Comparison of ENCODE assay signal across 16 cellular contexts in the genomic region with DNA sequence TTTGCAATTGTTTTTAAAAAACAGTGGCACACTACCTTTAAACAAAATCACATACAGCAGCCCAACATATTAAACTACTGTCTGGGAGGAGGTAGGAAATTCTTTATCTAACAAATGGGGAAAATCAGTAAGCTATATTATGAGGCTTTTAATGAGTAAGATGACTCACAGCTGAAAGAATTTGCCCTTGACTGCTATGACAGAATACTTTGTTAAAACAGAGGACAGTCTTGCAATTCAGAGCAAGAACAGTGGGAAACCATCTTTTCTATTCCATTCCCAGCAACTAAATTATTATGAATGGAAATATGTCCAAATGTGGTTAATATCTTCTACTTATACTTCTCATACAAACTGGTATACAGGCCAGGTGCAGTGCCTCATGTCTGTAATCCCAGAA. TPM values are rescaled to one million over a fixed set of nuclear protein-coding genes. Genes with fewer than 3 reads are reported as not detected.
DNase-seq lines count a peak whose midpoint lies in the region; ATAC-seq and TF ChIP-seq lines count a peak whose summit lies in the region.
"Had no signal": no experiment of that assay in that cellular context is flagged by ENCODE, and none has a peak within 500 bp of the region (broad histone marks: within the 10 kb centered on the region; RNA-seq: fewer than 3 reads in every experiment).

No MANE protein-coding gene starts in this region.

- H3K4ac ChIP-seq in mesendoderm (ENCODE audit: low read depth, low read length): no peak overlapping the region

- no peak overlapping the region for H3K18ac ChIP-seq in mesendoderm (ENCODE audit: low read length)

- H3K36me3 ChIP-seq in BJ (ENCODE audit: control insufficient read depth, insufficient read depth, low read length): no peaks in the 10 kb centered on the region
- no peaks in the 10 kb centered on the region for H3K36me3 ChIP-seq in PC-3 (ENCODE audit: low read depth, low read length)
- no peaks in the 10 kb centered on the region for H3K36me3 ChIP-seq in mesendoderm (ENCODE audit: control insufficient read depth, insufficient read depth, low read length)
- no peaks in the 10 kb centered on the region for H3K36me3 ChIP-seq in lower lobe of right lung
- H3K36me3 ChIP-seq: thyroid gland had no signal

- H2AFZ ChIP-seq in PC-3 (ENCODE audit: low read length): no peak overlapping the region

- intact Hi-C loops in PC-3 (cut with micrococcal nuclease) (loop anchor here (10.0 kb wide), 1 partner anchor 1612 kb away; no protein-coding TSS in a partner anchor), lower lobe of right lung (cut with DNase I) (no loop called here)

- no peak overlapping the region for H3K4me2 ChIP-seq in PC-3 (ENCODE audit: low read length)
- H3K4me2 ChIP-seq in mesendoderm (ENCODE audit: low read length): no peak overlapping the region

- H3K79me1 ChIP-seq in mesendoderm (ENCODE audit: low read length): no peaks in the 10 kb centered on the region

- H3K9ac ChIP-seq in PC-3 (ENCODE audit: low read length) (no peak overlapping the region), mesendoderm (ENCODE audit: low read length) (no peak overlapping the region)

- H3K9me3 ChIP-seq in PC-3 (ENCODE audit: low read length) (no peaks in the 10 kb centered on the region), lower lobe of right lung (no peaks in the 10 kb centered on the region)
- H3K9me3 ChIP-seq: thyroid gland had no signal

- no peak overlapping the region for H4K5ac ChIP-seq in mesendoderm (ENCODE audit: low read length)

- no peak overlapping the region for H3K4me3 ChIP-seq in BJ (ENCODE audit: low read depth, low read length)
- no peak overlapping the region for H3K4me3 ChIP-seq in PC-3 (ENCODE audit: low read length)
- no peak overlapping the region for H3K4me3 ChIP-seq in epithelial cell of esophagus (ENCODE audit: low read length)
- H3K4me3 ChIP-seq in mesendoderm (ENCODE audit: low read length): no peak overlapping the region
- H3K4me3 ChIP-seq in lower lobe of right lung: no peak overlapping the region
- H3K4me3 ChIP-seq: thyroid gland had no signal

- TF ChIP-seq CTCF in BJ (IDR thresholded peaks at IDR 0.05; ENCODE audit: insufficient read depth, low read depth, low read length) (no peak), PC-3 (conservative IDR thresholded peaks at IDR 0.05; ENCODE audit: low read depth, low read length) (no peak), epithelial cell of esophagus (IDR thresholded peaks at IDR 0.05; ENCODE audit: insufficient read depth, low read depth, low read length, missing control alignments) (no peak), lower lobe of right lung (IDR thresholded peaks at IDR 0.05) (no peak)

- no peak overlapping the region for H3K23ac ChIP-seq in mesendoderm (ENCODE audit: low read length)

- no peak overlapping the region for H2BK15ac ChIP-seq in mesendoderm (replicated peaks; ENCODE audit: low read depth)

- POLR2A ChIA-PET in BJ (lab: Charles Lee) (no interaction called here), PC-3 (lab: Charles Lee; ENCODE audit: unreplicated experiment) (interaction anchor here (0.6 to 0.7 kb wide), 3 partner anchors 52 to 435 kb away, joined by 3 to 9 read pairs (median 4); a partner anchor contains a TSS)

- H3K27me3 ChIP-seq in BJ (ENCODE audit: control insufficient read depth, insufficient read depth, low read length) (no peaks in the 10 kb centered on the region), PC-3 (ENCODE audit: low read length) (no peaks in the 10 kb centered on the region), mesendoderm (ENCODE audit: insufficient read depth, low read length, poor library complexity) (no peaks in the 10 kb centered on the region), lower lobe of right lung (ENCODE audit: low read depth) (peaks cover 3% of the 10 kb centered on the region)
- H3K27me3 ChIP-seq: thyroid gland had no signal

- CTCF ChIA-PET in BJ (lab: Yijun Ruan, JAX) (interaction anchor here (1.0 to 1.3 kb wide), 2 partner anchors 144 to 527 kb away, joined by 4 read pairs; no protein-coding TSS in a partner anchor), PC-3 (lab: Charles Lee) (interaction anchor here (0.6 to 0.7 kb wide), 3 partner anchors 9 to 1619 kb away, joined by 3 to 5 read pairs (median 3); no protein-coding TSS in a partner anchor)

- no peak overlapping the region for H3K27ac ChIP-seq in PC-3 (ENCODE audit: low read length)
- no peak overlapping the region for H3K27ac ChIP-seq in mesendoderm (ENCODE audit: low read depth, low read length)
- no peak overlapping the region for H3K27ac ChIP-seq in lower lobe of right lung
- H3K27ac ChIP-seq: thyroid gland had no signal

- H2BK120ac ChIP-seq in mesendoderm (ENCODE audit: low read depth, low read length): no peak overlapping the region

- H3K79me2 ChIP-seq in PC-3 (ENCODE audit: low read length): no peaks in the 10 kb centered on the region
- no peaks in the 10 kb centered on the region for H3K79me2 ChIP-seq in mesendoderm (ENCODE audit: control insufficient read depth, insufficient read depth, low read length)

- H3F3A ChIP-seq in PC-3 (ENCODE audit: low read length, unreplicated experiment): no peaks in the 10 kb centered on the region

- H3K9me2 ChIP-seq in PC-3 (replicated peaks; ENCODE audit: low read length): no peaks in the 10 kb centered on the region

- peak; percentile 90 for ATAC-seq in PC-3
- ATAC-seq in GM19467 (IDR thresholded peaks at IDR 0.05; ENCODE audit: unreplicated experiment): no peak
- ATAC-seq in HG03460 (IDR thresholded peaks at IDR 0.05; ENCODE audit: unreplicated experiment): no peak
- no peak for ATAC-seq in lower lobe of right lung
- ATAC-seq: right cardiac atrium had no signal

- no peak overlapping the region for H3K56ac ChIP-seq in mesendoderm (ENCODE audit: low read length)

- peaks cover 17% of the 10 kb centered on the region for H3K4me1 ChIP-seq in PC-3 (ENCODE audit: insufficient read depth, low read length)
- no peaks in the 10 kb centered on the region for H3K4me1 ChIP-seq in mesendoderm (ENCODE audit: control insufficient read depth, low read depth, low read length)
- no peaks in the 10 kb centered on the region for H3K4me1 ChIP-seq in lower lobe of right lung
- H3K4me1 ChIP-seq: thyroid gland had no signal

- no TSS peak for BruUV-seq in PC-3 (replicated peaks; lab: Mats Ljungman, UMichigan)

- H2AK5ac ChIP-seq in mesendoderm (ENCODE audit: low read length): no peak overlapping the region

- peak; percentile 39 for DNase-seq in BJ (ENCODE audit: low read depth)
- peak; percentile 72 for DNase-seq in PC-3
- peak; percentile 66 for DNase-seq in epithelial cell of esophagus (ENCODE audit: low read depth)
- DNase-seq in mesendoderm: peak; percentile 13
- DNase-seq in DMS153 treated with DMSO at 0.1 percent for 48 hours (lab: John Stamatoyannopoulos, UW; ENCODE audit: unreplicated experiment): no peak
- no peak for DNase-seq in lower lobe of right lung
- DNase-seq: activated CD8-positive, alpha-beta memory T cell treated with anti-CD3 and anti-CD28 coated beads, Interleukin-2, amount 50 U/mL, for 4 hours; CD4-positive, CD25-positive, alpha-beta regulatory T cell; GOT3; Karpas-422; midbrain; NCI-H2107; right cardiac atrium; thyroid gland had no signal

- H4K20me1 ChIP-seq in PC-3 (ENCODE audit: low read length): no peaks in the 10 kb centered on the region

- H2BK5ac ChIP-seq in mesendoderm (ENCODE audit: low read length): no peak overlapping the region

- no peak overlapping the region for H4K8ac ChIP-seq in mesendoderm (ENCODE audit: low read depth, low read length)

RNA-seq across cellular contexts. Expression of a gene that starts 49.2 kb away (rescaled TPM):
- 8.9 and 10.5 TPM in 2 replicates for polyA plus RNA-seq in BJ (2011; rRNA removed)
- polyA minus RNA-seq in BJ (2011; rRNA and poly(A)+ RNA removed): 4.4 and 6.2 TPM in 2 replicates
- 15.9 and 19.3 TPM in 2 replicates for total RNA-seq in PC-3 (2014; rRNA removed)
- 5.6 TPM for polyA plus RNA-seq in mesendoderm (2013, experiment 1 of 2)
- 6.3 TPM for polyA plus RNA-seq in mesendoderm (2013, experiment 2 of 2)
- total RNA-seq in lower lobe of right lung: 20.8 TPM

Comparison
In these comparisons a context has a peak if more than half of its experiments do, and no peak if none do; other contexts are left out.
1. DNase-seq: peak in BJ (single experiment), PC-3 (single experiment), epithelial cell of esophagus (single experiment) and mesendoderm (single experiment); none in DMS153 treated with DMSO at 0.1 percent for 48 hours (single experiment) and lower lobe of right lung (single experiment).